Comparison of ENCODE assay signal across 8 cellular contexts in the genomic region with DNA sequence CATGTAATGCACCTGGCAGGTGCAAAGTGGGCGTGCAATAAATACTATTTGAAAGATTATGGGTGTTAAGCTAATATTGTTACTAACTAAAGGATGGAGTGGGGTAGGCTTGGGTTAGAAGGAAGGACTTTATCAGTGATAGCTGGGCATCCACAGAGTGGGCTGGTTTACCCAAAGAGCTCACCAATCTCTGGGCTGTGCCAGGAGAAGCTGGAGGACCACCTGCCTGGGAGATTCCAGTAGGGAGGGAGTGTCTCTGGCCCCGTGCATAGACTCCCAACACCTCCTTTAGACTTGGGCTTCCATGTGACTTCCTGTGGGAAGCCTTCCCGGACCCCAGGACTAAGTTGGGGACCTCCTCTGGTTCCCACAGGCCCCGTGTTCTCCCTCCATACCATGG. TPM values are rescaled to one million over a fixed set of nuclear protein-coding genes. Genes with fewer than 3 reads are reported as not detected.
A peak's percentile ranks its signal among the peaks of the same experiment; 100 is the strongest.
DNase-seq lines count a peak whose midpoint lies in the region; ATAC-seq, FAIRE-seq and TF ChIP-seq lines count a peak whose summit lies in the region.
"Had no signal": no experiment of that assay in that cellular context is flagged by ENCODE, and none has a peak within 500 bp of the region (broad histone marks: within the 10 kb centered on the region; RNA-seq: fewer than 3 reads in every experiment).

No MANE protein-coding gene starts in this region.

- H2BK15ac ChIP-seq in H1 (ENCODE audit: low read length): no peak overlapping the region

- no peak overlapping the region for H2BK120ac ChIP-seq in H1 (replicated peaks; ENCODE audit: low read depth, low read length)

- H4K8ac ChIP-seq in H1 (ENCODE audit: extremely low read depth, insufficient read depth, low read length): no peak overlapping the region

- no peak overlapping the region for H3K14ac ChIP-seq in H1 (ENCODE audit: insufficient read length)

- no peak overlapping the region for H3K56ac ChIP-seq in H1 (replicated peaks; ENCODE audit: insufficient read length, low read depth, low read length)

- H3K9me3 Mint-ChIP-seq in activated naive CD4-positive, alpha-beta T cell treated with anti-CD3 and anti-CD28 coated beads, Interleukin-2, amount 10 ng/mL, durations not matched to agents 7 days and 5 days: no peaks in the 10 kb centered on the region

- H3K27ac ChIP-seq in H1 (ENCODE audit: low read depth, low read length): no peak overlapping the region

- 34% methylated on average over 4 of the region's 4 CpGs; no CpG with 5 or more reads in 1 of the 2 experiments for WGBS in H1 (ENCODE audit: extremely low coverage in 1 of 2, insufficient coverage in 1 of 2, insufficient read length in 1 of 2, insufficient replicate concordance in 2 of 2, low coverage in 1 of 2, low lambda C conversion rate in 2 of 2, missing lambda C conversion rate in 1 of 2), 2 experiments

- peaks cover 37% of the 10 kb centered on the region for H3K4me1 Mint-ChIP-seq in activated naive CD4-positive, alpha-beta T cell treated with anti-CD3 and anti-CD28 coated beads, Interleukin-2, amount 10 ng/mL, durations not matched to agents 7 days and 5 days

- H3K79me1 ChIP-seq in H1 (ENCODE audit: low read depth, low read length): no peaks in the 10 kb centered on the region

- H3K18ac ChIP-seq in H1 (ENCODE audit: extremely low read depth, low read length): peak overlapping the region; percentile 97

- H3K23ac ChIP-seq in H1 (ENCODE audit: insufficient read length): no peak overlapping the region

- H3K9me3 ChIP-seq in H1 (ENCODE audit: insufficient read depth in 2 of 2, low read depth in 1 of 2, low read length in 1 of 2): no peaks in the 10 kb centered on the region
- H3K9me3 ChIP-seq in skeletal muscle satellite cell (replicated peaks; ENCODE audit: low read length): no peaks in the 10 kb centered on the region

- H3K4me2 ChIP-seq in H1 (ENCODE audit: insufficient read depth in 1 of 2, low read depth in 2 of 2, low read length in 2 of 2): peak overlapping the region; percentile 54 to 68
- H3K4me2 ChIP-seq in skeletal muscle satellite cell (ENCODE audit: low read length): no peak overlapping the region

- H3K4me1 ChIP-seq in H1 (replicated peaks in 1 of 4; ENCODE audit: control insufficient read depth in 3 of 4, insufficient read depth in 4 of 4, low read length in 3 of 4) (peaks cover 5 to 20% (median 11%) of the 10 kb centered on the region in 4 experiments), skeletal muscle satellite cell (ENCODE audit: control insufficient read depth, insufficient read depth, low read length) (peaks cover 36% of the 10 kb centered on the region)

- H3K4me3 ChIP-seq in H1 (ENCODE audit: extremely low read depth in 1 of 4, insufficient read depth in 2 of 4, low read depth in 3 of 4, low read length in 4 of 4): peak overlapping the region in 3 of 4 experiments; percentile 6 to 48 (median 26); a peak in 5 of 8 replicates
- H3K4me3 ChIP-seq in skeletal muscle satellite cell (ENCODE audit: low read length): no peak overlapping the region

- ATAC-seq in activated CD4-positive, CD25-positive, alpha-beta regulatory T cell treated with anti-CD3 and anti-CD28 coated beads, Interleukin-2, amount 50 U/mL, for 24 hours: no peak
- ATAC-seq in HG02623 (IDR thresholded peaks at IDR 0.05; ENCODE audit: unreplicated experiment): no peak

- no peak for FAIRE-seq in H1 (lab: Jason Lieb, UNC)
- FAIRE-seq: colon, HTR-8/SVneo had no signal

- peak overlapping the region; percentile 97; the same call in 1 of the 2 replicates for H2BK5ac ChIP-seq in H1 (ENCODE audit: low read depth, low read length)

- H4K5ac ChIP-seq in H1 (ENCODE audit: insufficient read length, low read depth, low read length): no peak overlapping the region

- no peak for TF ChIP-seq RAD21 in H1 (IDR thresholded peaks at IDR 0.05 in 1 of 2, conservative IDR thresholded peaks at IDR 0.05 in 1 of 2; ENCODE audit: low read depth in 2 of 2, low read length in 2 of 2)

- TF ChIP-seq EP300 in H1 (IDR thresholded peaks at IDR 0.05; ENCODE audit: borderline replicate concordance in 1 of 2, low read depth in 2 of 2, low read length in 2 of 2): no peak

- H3K36me3 Mint-ChIP-seq in activated naive CD4-positive, alpha-beta T cell treated with anti-CD3 and anti-CD28 coated beads, Interleukin-2, amount 10 ng/mL, durations not matched to agents 7 days and 5 days: no peaks in the 10 kb centered on the region

- H3K4ac ChIP-seq in H1 (replicated peaks; ENCODE audit: insufficient read length, low read depth, low read length): peak overlapping the region; percentile 2

- H2AFZ ChIP-seq in H1 (ENCODE audit: low read length): no peak overlapping the region

- H3K27me3 Mint-ChIP-seq in activated naive CD4-positive, alpha-beta T cell treated with anti-CD3 and anti-CD28 coated beads, Interleukin-2, amount 10 ng/mL, durations not matched to agents 7 days and 5 days: peaks cover 4% of the 10 kb centered on the region

- CTCF ChIA-PET in activated naive CD4-positive, alpha-beta T cell treated with anti-CD3 and anti-CD28 coated beads, Interleukin-2, amount 10 ng/mL, durations not matched to agents 7 days and 5 days (lab: Charles Lee): interaction anchor here (2.2 to 5.2 kb wide), 2 partner anchors 46 to 54 kb away, joined by 5 to 61 read pairs; no protein-coding TSS in a partner anchor
- CTCF ChIA-PET in H1 (lab: Charles Lee; ENCODE audit: partially characterized antibody): interaction anchor here (1.2 to 25.1 kb wide), 5 partner anchors 11 to 103 kb away, joined by 5 to 544 read pairs (median 127); no protein-coding TSS in a partner anchor

- no peaks in the 10 kb centered on the region for H3K79me2 ChIP-seq in H1 (ENCODE audit: control insufficient read depth in 1 of 2, insufficient read depth in 2 of 2, low read length in 2 of 2)

- peaks cover 5% of the 10 kb centered on the region; the same call in 1 of the 2 replicates for H3K23me2 ChIP-seq in H1 (ENCODE audit: low read depth, low read length)

- peaks cover 24 to 68% (median 47%) of the 10 kb centered on the region in 4 experiments for H3K27me3 ChIP-seq in H1 (replicated peaks in 1 of 4; ENCODE audit: control insufficient read depth in 3 of 4, extremely low read depth in 1 of 4, insufficient read depth in 3 of 4, low read length in 3 of 4)
- H3K27me3 ChIP-seq in skeletal muscle satellite cell (ENCODE audit: control insufficient read depth, insufficient read depth, low read length): no peaks in the 10 kb centered on the region

- peak overlapping the region; percentile 40; the same call in 1 of the 2 replicates for H2BK20ac ChIP-seq in H1 (ENCODE audit: low read length)

- H3K27ac Mint-ChIP-seq in activated naive CD4-positive, alpha-beta T cell treated with anti-CD3 and anti-CD28 coated beads, Interleukin-2, amount 10 ng/mL, durations not matched to agents 7 days and 5 days: peak overlapping the region; percentile 49

- peak overlapping the region; percentile 6 for H3K4me3 Mint-ChIP-seq in activated naive CD4-positive, alpha-beta T cell treated with anti-CD3 and anti-CD28 coated beads, Interleukin-2, amount 10 ng/mL, durations not matched to agents 7 days and 5 days

- POLR2A ChIA-PET in H1 (lab: Charles Lee; ENCODE audit: partially characterized antibody): interaction anchor here (0.5 to 6.3 kb wide), 9 partner anchors 18 to 201 kb away, joined by 3 to 92 read pairs (median 5); partner anchors contain the start of genes GOLGA2 and SWI5

- peak overlapping the region; percentile 63 for H4K91ac ChIP-seq in H1 (replicated peaks; ENCODE audit: insufficient read length, low read length)

- no peak for DNase-seq in activated naive CD4-positive, alpha-beta T cell treated with anti-CD3 and anti-CD28 coated beads, Interleukin-2, amount 10 ng/mL, durations not matched to agents 7 days and 5 days
- DNase-seq in activated naive CD4-positive, alpha-beta T cell treated with anti-CD3 and anti-CD28 coated beads, Interleukin-2, amount 50 U/mL, for 16 hours: no peak
- no peak for DNase-seq in H1 (ENCODE audit: low read depth in 1 of 2, low spot score in 2 of 2)

- H4K20me1 ChIP-seq in H1 (replicated peaks in 1 of 2; ENCODE audit: control insufficient read depth in 1 of 2, insufficient read depth in 2 of 2, low read length in 2 of 2): peaks cover 4 to 9% of the 10 kb centered on the region in 2 experiments

- no peak for TF ChIP-seq POLR2A in H1 (IDR thresholded peaks at IDR 0.05; ENCODE audit: control extremely low read depth in 1 of 2, low read depth in 2 of 2, low read length in 2 of 2)

- peak overlapping the region; percentile 92; the same call in 1 of the 2 replicates for H2BK12ac ChIP-seq in H1 (ENCODE audit: low read depth, low read length)

- H2AK5ac ChIP-seq in H1 (ENCODE audit: low read depth, low read length): peak overlapping the region; percentile 90; the same call in 1 of the 2 replicates

- H3K36me3 ChIP-seq in H1 (ENCODE audit: control insufficient read depth in 2 of 4, insufficient read depth in 4 of 4, low read length in 3 of 4) (no peaks in the 10 kb centered on the region), skeletal muscle satellite cell (ENCODE audit: insufficient read depth, low read length) (no peaks in the 10 kb centered on the region)

- no peak overlapping the region for H3K9ac ChIP-seq in H1 (replicated peaks in 1 of 4; ENCODE audit: extremely low read depth in 1 of 4, low read depth in 3 of 4, low read length in 3 of 4)
- H3K9ac ChIP-seq in skeletal muscle satellite cell (ENCODE audit: low read depth, low read length): peak overlapping the region; percentile 37

- no peak for TF ChIP-seq CTCF in H1 (IDR thresholded peaks at IDR 0.05; ENCODE audit: control extremely low read depth in 1 of 3, insufficient read depth in 1 of 3, low read depth in 1 of 3, low read length in 3 of 3)

RNA-seq across cellular contexts. Expression of gene URM1, which starts 5.6 kb away (rescaled TPM):
- 60.5 and 62.3 TPM in 2 replicates for total RNA-seq in H1 (2021; fragmentation: NEBNext Ultra II Directional; extraction: Animal tissue kit (Norgen Biotek cat#: 25700))
- polyA plus RNA-seq in H1 (2011; rRNA removed): 58.3 and 71.9 TPM in 2 replicates
- polyA plus RNA-seq in H1 (2011; cell fraction: cytosol; rRNA removed): 58.0 TPM
- 74.2 TPM for polyA plus RNA-seq in H1 (2011; cell fraction: nucleus; rRNA removed)
- 68.0 to 83.5 TPM (median 73.0 TPM) in 4 replicates for polyA plus RNA-seq in H1 (2012, experiment 1 of 2)
- 109 TPM for polyA plus RNA-seq in H1 (2012, experiment 2 of 2)
- 42.4 TPM for polyA plus RNA-seq in H1 (2013, experiment 1 of 2)
- 41.2 TPM for polyA plus RNA-seq in H1 (2013, experiment 2 of 2)
- polyA minus RNA-seq in H1 (2011; rRNA and poly(A)+ RNA removed): 36.2 and 46.0 TPM in 2 replicates
- 21.1 TPM for polyA minus RNA-seq in H1 (2011; cell fraction: cytosol; rRNA and poly(A)+ RNA removed)
- polyA minus RNA-seq in H1 (2011; cell fraction: nucleus; rRNA and poly(A)+ RNA removed): 14.4 TPM
- total RNA-seq in skeletal muscle satellite cell (2012; rRNA removed): 30.2 and 34.1 TPM in 2 replicates

RNA-seq across cellular contexts. Expression of gene SLC27A4, which starts 25.2 kb away (rescaled TPM):
- 20.5 and 21.1 TPM in 2 replicates for total RNA-seq in H1 (2021; fragmentation: NEBNext Ultra II Directional; extraction: Animal tissue kit (Norgen Biotek cat#: 25700))
- 14.9 and 23.1 TPM in 2 replicates for polyA plus RNA-seq in H1 (2011; rRNA removed)
- polyA plus RNA-seq in H1 (2011; cell fraction: cytosol; rRNA removed): 14.8 TPM
- 24.5 TPM for polyA plus RNA-seq in H1 (2011; cell fraction: nucleus; rRNA removed)
- 12.1 to 19.7 TPM (median 18.6 TPM) in 4 replicates for polyA plus RNA-seq in H1 (2012, experiment 1 of 2)
- polyA plus RNA-seq in H1 (2012, experiment 2 of 2): 20.0 TPM
- polyA plus RNA-seq in H1 (2013, experiment 1 of 2): 19.0 TPM
- polyA plus RNA-seq in H1 (2013, experiment 2 of 2): 22.2 TPM
- 17.4 and 19.9 TPM in 2 replicates for polyA minus RNA-seq in H1 (2011; rRNA and poly(A)+ RNA removed)
- polyA minus RNA-seq in H1 (2011; cell fraction: cytosol; rRNA and poly(A)+ RNA removed): 16.5 TPM
- 10.8 TPM for polyA minus RNA-seq in H1 (2011; cell fraction: nucleus; rRNA and poly(A)+ RNA removed)
- total RNA-seq in skeletal muscle satellite cell (2012; rRNA removed): 23.8 and 29.3 TPM in 2 replicates

RNA-seq across cellular contexts. Expression of gene COQ4, which starts 42.9 kb away (rescaled TPM):
- 30.2 and 32.3 TPM in 2 replicates for total RNA-seq in H1 (2021; fragmentation: NEBNext Ultra II Directional; extraction: Animal tissue kit (Norgen Biotek cat#: 25700))
- 58.8 and 79.2 TPM in 2 replicates for polyA plus RNA-seq in H1 (2011; rRNA removed)
- 52.1 TPM for polyA plus RNA-seq in H1 (2011; cell fraction: cytosol; rRNA removed)
- 91.6 TPM for polyA plus RNA-seq in H1 (2011; cell fraction: nucleus; rRNA removed)
- 40.2 to 50.5 TPM (median 46.5 TPM) in 4 replicates for polyA plus RNA-seq in H1 (2012, experiment 1 of 2)
- polyA plus RNA-seq in H1 (2012, experiment 2 of 2): 46.0 TPM
- 33.5 TPM for polyA plus RNA-seq in H1 (2013, experiment 1 of 2)
- polyA plus RNA-seq in H1 (2013, experiment 2 of 2): 30.6 TPM
- polyA minus RNA-seq in H1 (2011; rRNA and poly(A)+ RNA removed): 34.2 and 34.5 TPM in 2 replicates
- 26.7 TPM for polyA minus RNA-seq in H1 (2011; cell fraction: cytosol; rRNA and poly(A)+ RNA removed)
- polyA minus RNA-seq in H1 (2011; cell fraction: nucleus; rRNA and poly(A)+ RNA removed): 41.4 TPM
- total RNA-seq in skeletal muscle satellite cell (2012; rRNA removed): 43.1 and 68.8 TPM in 2 replicates

RNA-seq across cellular contexts. Expression of gene TRUB2, which starts 43.3 kb away (rescaled TPM):
- total RNA-seq in H1 (2021; fragmentation: NEBNext Ultra II Directional; extraction: Animal tissue kit (Norgen Biotek cat#: 25700)): 37.8 and 39.7 TPM in 2 replicates
- polyA plus RNA-seq in H1 (2011; rRNA removed): 16.4 and 20.7 TPM in 2 replicates
- 27.1 TPM for polyA plus RNA-seq in H1 (2011; cell fraction: cytosol; rRNA removed)
- 31.6 TPM for polyA plus RNA-seq in H1 (2011; cell fraction: nucleus; rRNA removed)
- polyA plus RNA-seq in H1 (2012, experiment 1 of 2): 33.1 to 44.0 TPM (median 36.8 TPM) in 4 replicates
- 22.7 TPM for polyA plus RNA-seq in H1 (2012, experiment 2 of 2)
- 20.7 TPM for polyA plus RNA-seq in H1 (2013, experiment 1 of 2)
- polyA plus RNA-seq in H1 (2013, experiment 2 of 2): 19.6 TPM
- polyA minus RNA-seq in H1 (2011; rRNA and poly(A)+ RNA removed): 30.9 and 41.4 TPM in 2 replicates
- polyA minus RNA-seq in H1 (2011; cell fraction: cytosol; rRNA and poly(A)+ RNA removed): 23.9 TPM
- polyA minus RNA-seq in H1 (2011; cell fraction: nucleus; rRNA and poly(A)+ RNA removed): 17.7 TPM
- 18.8 and 19.7 TPM in 2 replicates for total RNA-seq in skeletal muscle satellite cell (2012; rRNA removed)

RNA-seq across cellular contexts. Expression of gene CERCAM, which starts 55.1 kb away (rescaled TPM):
- total RNA-seq in H1 (2021; fragmentation: NEBNext Ultra II Directional; extraction: Animal tissue kit (Norgen Biotek cat#: 25700)): 3.1 and 4.0 TPM in 2 replicates
- polyA plus RNA-seq in H1 (2011; rRNA removed): 5.2 and 7.2 TPM in 2 replicates
- 5.2 TPM for polyA plus RNA-seq in H1 (2011; cell fraction: cytosol; rRNA removed)
- 7.3 TPM for polyA plus RNA-seq in H1 (2011; cell fraction: nucleus; rRNA removed)
- 2.0 to 3.8 TPM (median 3.4 TPM) in 4 replicates for polyA plus RNA-seq in H1 (2012, experiment 1 of 2)
- 3.0 TPM for polyA plus RNA-seq in H1 (2012, experiment 2 of 2)
- polyA plus RNA-seq in H1 (2013, experiment 1 of 2): 5.4 TPM
- 5.6 TPM for polyA plus RNA-seq in H1 (2013, experiment 2 of 2)
- 2.1 and 4.0 TPM in 2 replicates for polyA minus RNA-seq in H1 (2011; rRNA and poly(A)+ RNA removed)
- 3.6 TPM for polyA minus RNA-seq in H1 (2011; cell fraction: cytosol; rRNA and poly(A)+ RNA removed)
- 3.3 TPM for polyA minus RNA-seq in H1 (2011; cell fraction: nucleus; rRNA and poly(A)+ RNA removed)
- 79.3 and 89.6 TPM in 2 replicates for total RNA-seq in skeletal muscle satellite cell (2012; rRNA removed)
